ENCODE assay signal across 24 cellular contexts in genomic region chr7:71408276-71408675, GRCh38.
DNase-seq lines count a peak whose midpoint lies in the region; ATAC-seq and TF ChIP-seq lines count a peak whose summit lies in the region.
"Had no signal": no experiment of that assay in that cellular context is flagged by ENCODE, and none has a peak within 500 bp of the region (broad histone marks: within the 10 kb centered on the region; RNA-seq: fewer than 3 reads in every experiment).

No MANE protein-coding gene starts in this region.

- H3K4me1 ChIP-seq in right atrium auricular region (no peaks in the 10 kb centered on the region), gastroesophageal sphincter (peaks cover 0 to 3% (median 0%) of the 10 kb centered on the region in 3 donors)
- H3K4me1 ChIP-seq: esophagus squamous epithelium, sigmoid colon, suprapubic skin, vagina had no signal

- no peak for TF ChIP-seq POLR2A in gastroesophageal sphincter (IDR thresholded peaks at IDR 0.05)

- H3K27ac ChIP-seq in right atrium auricular region (no peak overlapping the region), gastroesophageal sphincter (no peak overlapping the region)
- H3K27ac ChIP-seq: cardiac muscle cell, esophagus squamous epithelium, neural progenitor cell, sigmoid colon, suprapubic skin, vagina had no signal

- WGBS in gastroesophageal sphincter (ENCODE audit: low coverage in 1 of 2), 2 donors: 90 to 100% methylated on average over 3 to 5 of the region's 6 CpGs

- H3K9me3 ChIP-seq in right atrium auricular region (peaks cover 4 to 18% of the 10 kb centered on the region in 2 donors), gastroesophageal sphincter (peaks cover 0 to 9% (median 0%) of the 10 kb centered on the region in 3 donors)
- H3K9me3 ChIP-seq: suprapubic skin, vagina had no signal

- no peaks in the 10 kb centered on the region for H3K27me3 ChIP-seq in right atrium auricular region
- no peaks in the 10 kb centered on the region for H3K27me3 ChIP-seq in gastroesophageal sphincter
- H3K27me3 ChIP-seq: cardiac muscle cell, esophagus squamous epithelium, neural progenitor cell, sigmoid colon, suprapubic skin, vagina had no signal

- no peak for TF ChIP-seq EP300 in gastroesophageal sphincter (IDR thresholded peaks at IDR 0.05)

- DNase-seq in Right ventricle myocardium inferior (ENCODE audit: missing footprints) (peak; percentile 70), right atrium auricular region (ENCODE audit: low spot score) (no peak), cardiac septum (ENCODE audit: low spot score) (peak; percentile 83), middle frontal gyrus (ENCODE audit: extremely low spot score, low spot score) (peak; percentile 17), UCSD-AML1 (lab: John Stamatoyannopoulos, UW; ENCODE audit: unreplicated experiment) (no peak)
- no peak for DNase-seq in stimulated activated CD4-positive, alpha-beta T cell treated with anti-CD3 and anti-CD28 coated beads, Interleukin-4, amount 100 ng/mL, for 4 hours
- DNase-seq: activated CD4-positive, alpha-beta T cell treated with anti-CD3 and anti-CD28 coated beads, Interleukin-2, amount 50 U/mL, for 48 hours; activated CD8-positive, alpha-beta memory T cell treated with anti-CD3 and anti-CD28 coated beads, Interleukin-2, amount 50 U/mL, for 48 hours; aorta; CD4-positive, alpha-beta T cell; esophagus squamous epithelium; MV-4-11; NCI-H748 treated with DMSO at 0.1 percent for 48 hours; sigmoid colon; stimulated activated naive B cell treated with anti-CD40 and anti-IgM and Interleukin-4, amounts not matched to agents 10 μg/mL and 1 μg/mL and 100 μg/mL, for 72 hours; T-cell had no signal

- TF ChIP-seq CTCF in right atrium auricular region (IDR thresholded peaks at IDR 0.05) (no peak), gastroesophageal sphincter (IDR thresholded peaks at IDR 0.05) (no peak)

- intact Hi-C loops in Right ventricle myocardium inferior (cut with DNase I) (loop anchor here (2.0 to 5.0 kb wide), 6 partner anchors 146 to 277 kb away; no protein-coding TSS in a partner anchor), cardiac septum (cut with DNase I) (loop anchor here (2.0 to 10.0 kb wide), 4 partner anchors 103 to 277 kb away; no protein-coding TSS in a partner anchor)

- ATAC-seq in Right ventricle myocardium inferior (peak; percentile 93), gastroesophageal sphincter (no peak), GM18498 (IDR thresholded peaks at IDR 0.05; ENCODE audit: unreplicated experiment) (no peak)
- ATAC-seq: activated CD4-positive, CD25-positive, alpha-beta regulatory T cell treated with anti-CD3 and anti-CD28 coated beads, Interleukin-2, amount 50 U/mL, for 24 hours; activated T-helper 17 cell treated with anti-CD3 and anti-CD28 coated beads, Interleukin-2, amount 50 U/mL, for 72 hours; stimulated activated naive B cell treated with anti-CD40 and anti-IgM and Interleukin-4, amounts not matched to agents 10 μg/mL and 1 μg/mL and 100 μg/mL, for 72 hours; T-cell had no signal

- H3K4me3 ChIP-seq in right atrium auricular region: no peak overlapping the region
- no peak overlapping the region for H3K4me3 ChIP-seq in gastroesophageal sphincter
- H3K4me3 ChIP-seq: cardiac muscle cell, esophagus squamous epithelium, neural progenitor cell, sigmoid colon, suprapubic skin, vagina had no signal

- no peaks in the 10 kb centered on the region for H3K36me3 ChIP-seq in right atrium auricular region
- H3K36me3 ChIP-seq in gastroesophageal sphincter: no peaks in the 10 kb centered on the region
- H3K36me3 ChIP-seq: cardiac muscle cell, esophagus squamous epithelium, neural progenitor cell, sigmoid colon, suprapubic skin, vagina had no signal

Comparison
In these comparisons a context has a peak if more than half of its experiments do, and no peak if none do; other contexts are left out.
1. DNase-seq: peak in Right ventricle myocardium inferior (single experiment), cardiac septum (single experiment) and middle frontal gyrus (single experiment); none in right atrium auricular region (single experiment), UCSD-AML1 (single experiment) and stimulated activated CD4-positive, alpha-beta T cell treated with anti-CD3 and anti-CD28 coated beads, Interleukin-4, amount 100 ng/mL, for 4 hours (0 of 2).